ENCODE assay signal across 1 cellular context in genomic region chr3:49688338-49689045, GRCh38.
TF ChIP-seq lines count a peak whose summit lies in the region.

No MANE protein-coding gene starts in this region.

TF ChIP-seq in HepG2, 621 proteins besides CTCF, POLR2A, EP300 and RAD21 (continued from another document):
- TF ChIP-seq, protein P1, sequence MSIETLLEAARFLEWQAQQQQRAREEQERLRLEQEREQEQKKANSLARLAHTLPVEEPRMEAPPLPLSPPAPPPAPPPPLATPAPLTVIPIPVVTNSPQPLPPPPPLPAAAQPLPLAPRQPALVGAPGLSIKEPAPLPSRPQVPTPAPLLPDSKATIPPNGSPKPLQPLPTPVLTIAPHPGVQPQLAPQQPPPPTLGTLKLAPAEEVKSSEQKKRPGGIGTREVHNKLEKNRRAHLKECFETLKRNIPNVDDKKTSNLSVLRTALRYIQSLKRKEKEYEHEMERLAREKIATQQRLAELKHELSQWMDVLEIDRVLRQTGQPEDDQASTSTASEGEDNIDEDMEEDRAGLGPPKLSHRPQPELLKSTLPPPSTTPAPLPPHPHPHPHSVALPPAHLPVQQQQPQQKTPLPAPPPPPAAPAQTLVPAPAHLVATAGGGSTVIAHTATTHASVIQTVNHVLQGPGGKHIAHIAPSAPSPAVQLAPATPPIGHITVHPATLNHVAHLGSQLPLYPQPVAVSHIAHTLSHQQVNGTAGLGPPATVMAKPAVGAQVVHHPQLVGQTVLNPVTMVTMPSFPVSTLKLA (IDR thresholded peaks at IDR 0.05), result 0 out of 2 replicates have a peak, but pooled peaks have one; percentile 3
- TF ChIP-seq SMYD3 (CRISPR knock-in tag; IDR thresholded peaks at IDR 0.05) (0 out of 2 replicates have a peak, but pooled peaks have one; percentile 54), YEATS4 (CRISPR knock-in tag; IDR thresholded peaks at IDR 0.05; ENCODE audit: borderline replicate concordance) (peak; percentile 87), ZNF788 (CRISPR knock-in tag; IDR thresholded peaks at IDR 0.05; ENCODE audit: borderline replicate concordance) (peak; percentile 42; the same call in 1 of the 2 replicates), IRF2 (CRISPR knock-in tag; IDR thresholded peaks at IDR 0.05) (peak; percentile 56; the same call in 1 of the 2 replicates), GABPA (IDR thresholded peaks at IDR 0.05; ENCODE audit: low read depth, low read length) (peak; percentile 36; the same call in 1 of the 2 replicates), GABPA (CRISPR knock-in tag; IDR thresholded peaks at IDR 0.05; ENCODE audit: low read depth) (peak; percentile 73), NFYB (CRISPR knock-in tag; IDR thresholded peaks at IDR 0.05) (peak; percentile 67), CEBPG (CRISPR knock-in tag; IDR thresholded peaks at IDR 0.05) (peak; percentile 74), SAP130 (CRISPR knock-in tag; IDR thresholded peaks at IDR 0.05; ENCODE audit: low read depth) (peak; percentile 93), ELF1 (CRISPR knock-in tag; IDR thresholded peaks at IDR 0.05) (peak; percentile 18), KLF6 (CRISPR knock-in tag; IDR thresholded peaks at IDR 0.05) (peak; percentile 71), ZNF558 (CRISPR knock-in tag; IDR thresholded peaks at IDR 0.05; ENCODE audit: borderline replicate concordance) (peak; percentile 56; the same call in 1 of the 2 replicates)
